13 cellular contexts compared by ENCODE assay signal in genomic region chr2:191316246-191316645, GRCh38.
"Had no signal": no experiment of that assay in that cellular context is flagged by ENCODE, and none has a peak within 500 bp of the region (broad histone marks: within the 10 kb centered on the region; RNA-seq: fewer than 3 reads in every experiment).

No MANE protein-coding gene starts in this region.

- H3K27ac ChIP-seq: colonic mucosa, heart left ventricle, tibial artery had no signal

- DNase-seq: activated CD4-positive, alpha-beta memory T cell treated with anti-CD3 and anti-CD28 coated beads for 36 hours; activated CD4-positive, alpha-beta T cell treated with anti-CD3 and anti-CD28 coated beads for 1 hour; activated naive CD4-positive, alpha-beta T cell; colonic mucosa; effector CD4-positive, alpha-beta T cell; foreskin melanocyte; heart left ventricle; stimulated activated CD4-positive, alpha-beta T cell treated with anti-CD3 and anti-CD28 coated beads, Interleukin-15, amount 100 ng/mL, for 24 hours; stimulated activated CD4-positive, alpha-beta T cell treated with anti-CD3 and anti-CD28 coated beads, Interleukin-4, amount 100 ng/mL, for 4 hours; tibial artery had no signal

- H3K27me3 ChIP-seq: colonic mucosa, heart left ventricle, tibial artery had no signal

- H3K27ac Mint-ChIP-seq: activated CD4-positive, alpha-beta memory T cell treated with anti-CD3 and anti-CD28 coated beads for 36 hours; memory B cell had no signal

- H3K9me3 Mint-ChIP-seq: activated CD4-positive, alpha-beta memory T cell treated with anti-CD3 and anti-CD28 coated beads for 36 hours; memory B cell; neural crest cell had no signal

- H3K9me3 ChIP-seq: colonic mucosa, heart left ventricle, tibial artery had no signal

- H3K4me3 Mint-ChIP-seq: activated CD4-positive, alpha-beta memory T cell treated with anti-CD3 and anti-CD28 coated beads for 36 hours; neural crest cell had no signal

- ATAC-seq: heart left ventricle, left lobe of liver had no signal

- H3K36me3 Mint-ChIP-seq: activated CD4-positive, alpha-beta memory T cell treated with anti-CD3 and anti-CD28 coated beads for 36 hours; memory B cell had no signal

- H3K4me3 ChIP-seq: colonic mucosa, heart left ventricle, tibial artery had no signal

- H3K36me3 ChIP-seq: colonic mucosa, heart left ventricle, tibial artery had no signal

- H3K27me3 Mint-ChIP-seq: memory B cell had no signal
